Comparison of ENCODE assay signal across 8 cellular contexts in genomic region chr12:56078931-56079728, GRCh38.
DNase-seq lines count a peak whose midpoint lies in the region; TF ChIP-seq lines count a peak whose summit lies in the region.

No MANE protein-coding gene starts in this region.

- H3F3A ChIP-seq in DOHH2 (ENCODE audit: control insufficient read depth, insufficient read depth) = no peaks in the 10 kb centered on the region

- H3K4me3 ChIP-seq in DOHH2 (ENCODE audit: low read length) = peak overlapping the region; percentile 84
- peak overlapping the region; percentile 47 for H3K4me3 ChIP-seq in HFF-Myc (replicated peaks; ENCODE audit: low read depth, low read length)
- peak overlapping the region; percentile 76 for H3K4me3 ChIP-seq in coronary artery

- H3K27me3 ChIP-seq in DOHH2 (ENCODE audit: control insufficient read depth, low read length) = peaks cover 37% of the 10 kb centered on the region

- peaks cover 10% of the 10 kb centered on the region for H3K4me1 ChIP-seq in DOHH2 (ENCODE audit: control insufficient read depth, low read length)

- H3K27ac ChIP-seq in DOHH2 (ENCODE audit: low read depth, low read length) = no peak overlapping the region
- peak overlapping the region; percentile 40 to 81 for H3K27ac ChIP-seq in coronary artery

- no peaks in the 10 kb centered on the region for H3K36me3 ChIP-seq in DOHH2 (ENCODE audit: control insufficient read depth, low read length)

- DNase-seq in HFF-Myc (ENCODE audit: extremely low read depth, low read depth) (peak; percentile 41), NCI-H446 (lab: John Stamatoyannopoulos, UW) (peak; percentile 26 to 70), coronary artery (ENCODE audit: low spot score) (peak; percentile 90), kidney tubule cell (ENCODE audit: low spot score) (peak; percentile 91), NK-92 (lab: John Stamatoyannopoulos, UW; ENCODE audit: unreplicated experiment) (no peak)
- peak; percentile 41 to 43 for DNase-seq in activated CD4-positive, alpha-beta T cell treated with anti-CD3 and anti-CD28 coated beads for 4 hours
- DNase-seq in stimulated activated CD4-positive, alpha-beta T cell treated with anti-CD3 and anti-CD28 coated beads, Interleukin-15, amount 100 ng/mL, for 1 hour (ENCODE audit: low read depth in 1 of 2, low spot score in 1 of 2) = peak; percentile 15 to 27

- H3K4me2 ChIP-seq in DOHH2 (ENCODE audit: low read length) = peak overlapping the region; percentile 83

- peak; percentile 67 for TF ChIP-seq CTCF in DOHH2 (IDR thresholded peaks at IDR 0.05; ENCODE audit: low read depth, low read length, poor library complexity, severe bottlenecking)
- TF ChIP-seq CTCF in HFF-Myc (IDR thresholded peaks at IDR 0.05; ENCODE audit: low read depth, low read length, missing control alignments) = peak; percentile 82
- TF ChIP-seq CTCF in coronary artery (IDR thresholded peaks at IDR 0.05) = peak; percentile 62

- H3K9me3 ChIP-seq in DOHH2 (ENCODE audit: control insufficient read depth, insufficient read depth, low read length) = no peaks in the 10 kb centered on the region

- no peaks in the 10 kb centered on the region for H3K79me2 ChIP-seq in DOHH2 (ENCODE audit: control insufficient read depth, low read length)

- H3K9me2 ChIP-seq in DOHH2 (replicated peaks; ENCODE audit: control insufficient read depth, low read length) = no peaks in the 10 kb centered on the region

- no peaks in the 10 kb centered on the region for H4K20me1 ChIP-seq in DOHH2 (ENCODE audit: control insufficient read depth, insufficient read depth, low read depth, low read length)
